Comparison of ENCODE assay signal across 1 cellular context in the genomic region with DNA sequence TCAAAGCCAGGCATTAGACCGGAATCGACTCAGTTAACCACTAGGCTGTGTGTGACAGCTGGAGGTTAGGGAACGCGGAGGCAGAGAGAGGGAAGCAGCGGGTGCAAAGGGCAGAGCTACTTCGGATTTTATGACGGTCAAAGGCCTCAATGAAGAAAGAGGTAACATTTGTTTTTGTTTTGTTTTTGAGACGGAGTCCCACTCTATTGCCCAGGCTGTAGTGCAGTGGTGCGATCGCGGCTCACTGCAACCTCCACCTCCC.
TF ChIP-seq lines count a peak whose summit lies in the region.

No MANE protein-coding gene starts in this region.

TF ChIP-seq in GM23338, 12 proteins besides CTCF, POLR2A, EP300 and RAD21 (continued from another document):
- no peak for TF ChIP-seq JUNB (IDR thresholded peaks at IDR 0.05; ENCODE audit: unreplicated experiment)
TF ChIP-seq in GM23338: peak in this region for 0.
